ENCODE assay signal across 18 cellular contexts in the genomic region with DNA sequence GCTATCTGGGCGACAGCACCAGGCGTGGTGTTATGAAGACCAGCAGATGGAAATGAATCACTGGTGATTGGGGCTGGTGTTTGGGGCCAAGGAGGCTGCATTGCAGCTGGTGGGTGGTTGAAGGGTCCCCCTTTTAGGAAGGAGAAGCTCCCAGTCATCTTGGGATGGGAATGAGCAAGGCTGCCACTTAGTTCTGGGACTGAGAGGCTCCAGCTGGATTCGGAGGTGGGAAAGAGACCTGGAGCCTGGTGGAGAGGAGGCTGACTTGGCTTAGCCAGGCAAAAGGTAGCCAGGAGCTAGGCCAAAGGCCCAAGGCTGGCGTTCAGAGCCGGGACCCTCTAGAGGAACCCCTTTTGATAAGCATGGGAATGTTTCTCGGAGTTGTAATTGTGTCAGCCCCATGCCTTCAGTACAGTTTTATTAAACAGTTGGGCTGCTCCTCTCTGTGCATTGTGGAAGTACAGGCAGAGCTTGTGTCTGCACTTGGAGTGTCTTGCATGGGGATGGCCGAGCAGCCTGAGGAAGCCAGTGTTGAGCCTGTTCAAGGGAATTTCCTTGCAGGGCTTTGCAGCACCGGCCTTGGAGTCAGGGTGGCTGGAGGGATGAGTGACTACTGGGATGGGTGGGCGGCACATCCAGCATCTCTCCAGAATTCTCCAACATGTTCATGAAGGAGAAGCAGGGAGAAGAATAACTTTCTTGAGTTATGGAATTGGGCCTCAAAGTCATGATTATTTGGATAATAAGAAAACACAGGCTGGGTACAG.
DNase-seq lines count a peak whose midpoint lies in the region; ATAC-seq, FAIRE-seq and TF ChIP-seq lines count a peak whose summit lies in the region.
"Had no signal": no experiment of that assay in that cellular context is flagged by ENCODE, and none has a peak within 500 bp of the region (broad histone marks: within the 10 kb centered on the region; RNA-seq: fewer than 3 reads in every experiment).

No MANE protein-coding gene starts in this region.

- no TSS peak for BruUV-seq in Caco-2 (replicated peaks; lab: Mats Ljungman, UMichigan)
- BruUV-seq in K562 (replicated peaks; lab: Mats Ljungman, UMichigan): no TSS peak

- DNase-seq in Caco-2: no peak
- no peak for DNase-seq in K562 (ENCODE audit: extremely low read depth in 1 of 4, low spot score in 3 of 4)
- DNase-seq in neural progenitor cell (ENCODE audit: low spot score): no peak
- DNase-seq in ureter (ENCODE audit: low spot score): peak; percentile 15
- no peak for DNase-seq in NCI-H1436 (lab: John Stamatoyannopoulos, UW)
- no peak for DNase-seq in activated CD8-positive, alpha-beta T cell treated with anti-CD3 and anti-CD28 coated beads, Interleukin-2, amount 10 ng/mL, durations not matched to agents 7 days and 5 days
- DNase-seq in GM23338 (ENCODE audit: low spot score): no peak
- DNase-seq: BE2C; CD4-positive, alpha-beta memory T cell; DMS153; DND-41; GDM1 had no signal

- ATAC-seq in K562: peak; percentile 28; the same call in 1 of the 3 replicates
- ATAC-seq in activated CD8-positive, alpha-beta T cell treated with anti-CD3 and anti-CD28 coated beads, Interleukin-2, amount 10 ng/mL, durations not matched to agents 7 days and 5 days: no peak
- ATAC-seq in GM23338: no peak

- no peaks in the 10 kb centered on the region for H3K27me3 Mint-ChIP-seq in Caco-2 (ENCODE audit: insufficient read depth, unreplicated experiment)
- peaks cover 2% of the 10 kb centered on the region for H3K27me3 Mint-ChIP-seq in neural progenitor cell (ENCODE audit: insufficient read depth, low read depth)
- no peaks in the 10 kb centered on the region for H3K27me3 Mint-ChIP-seq in activated CD8-positive, alpha-beta T cell treated with anti-CD3 and anti-CD28 coated beads, Interleukin-2, amount 10 ng/mL, durations not matched to agents 7 days and 5 days (ENCODE audit: low read depth)
- H3K27me3 Mint-ChIP-seq in GM23338 (ENCODE audit: insufficient read depth, low read depth, poor library complexity): peaks cover 4% of the 10 kb centered on the region

- H3K27ac ChIP-seq in K562 (ENCODE audit: extremely low read depth, low read depth, low read length): no peak overlapping the region
- H3K27ac ChIP-seq in neural progenitor cell: no peak overlapping the region
- no peak overlapping the region for H3K27ac ChIP-seq in GM23338 (ENCODE audit: low read depth)
- H3K27ac ChIP-seq: C4-2B had no signal

- TF ChIP-seq POLR2A in K562 (conservative IDR thresholded peaks at IDR 0.05): no peak

- CTCF ChIA-PET in Caco-2 (lab: Charles Lee): no interaction called here
- CTCF ChIA-PET in K562 (lab: Yijun Ruan, JAX; ENCODE audit: low intra/inter-chr PET ratio): no interaction called here
- CTCF ChIA-PET in activated CD8-positive, alpha-beta T cell treated with anti-CD3 and anti-CD28 coated beads, Interleukin-2, amount 10 ng/mL, durations not matched to agents 7 days and 5 days (lab: Charles Lee): no interaction called here

- H3K79me2 ChIP-seq in K562 (ENCODE audit: control insufficient read depth, insufficient read depth, low read length) (no peaks in the 10 kb centered on the region), neural progenitor cell (ENCODE audit: low read depth) (no peaks in the 10 kb centered on the region), GM23338 (replicated peaks; ENCODE audit: insufficient read depth) (no peaks in the 10 kb centered on the region)

- intact Hi-C loops in Caco-2 (cut with micrococcal nuclease; ENCODE audit: unreplicated experiment) (no loop called here), K562 (cut with micrococcal nuclease) (no loop called here)

- H3K4me1 ChIP-seq in Caco-2: peaks cover 43% of the 10 kb centered on the region
- no peaks in the 10 kb centered on the region; a peak in 1 of 5 replicates for H3K4me1 ChIP-seq in K562 (replicated peaks in 1 of 2; ENCODE audit: control insufficient read depth in 2 of 2, insufficient read depth in 2 of 2, low read length in 2 of 2)
- no peaks in the 10 kb centered on the region for H3K4me1 ChIP-seq in neural progenitor cell
- H3K4me1 ChIP-seq in GM23338 (ENCODE audit: insufficient read depth): no peaks in the 10 kb centered on the region
- H3K4me1 ChIP-seq: BE2C, HAP-1 had no signal

- H3K27ac Mint-ChIP-seq in Caco-2 (ENCODE audit: unreplicated experiment) (peak overlapping the region; percentile 50), neural progenitor cell (peak overlapping the region; percentile 42), GM23338 (no peak overlapping the region)
- no peak overlapping the region for H3K27ac Mint-ChIP-seq in activated CD8-positive, alpha-beta T cell treated with anti-CD3 and anti-CD28 coated beads, Interleukin-2, amount 10 ng/mL, durations not matched to agents 7 days and 5 days
- H3K27ac Mint-ChIP-seq: CD4-positive, alpha-beta memory T cell had no signal

- H3K9me1 ChIP-seq in K562 (ENCODE audit: control insufficient read depth, insufficient read depth, low read length): no peaks in the 10 kb centered on the region

- no peaks in the 10 kb centered on the region for H4K20me1 ChIP-seq in K562 (replicated peaks; ENCODE audit: control insufficient read depth, insufficient read depth, low read length)
- no peaks in the 10 kb centered on the region for H4K20me1 ChIP-seq in neural progenitor cell (ENCODE audit: low read depth)
- no peaks in the 10 kb centered on the region for H4K20me1 ChIP-seq in GM23338 (replicated peaks; ENCODE audit: insufficient read depth)

- POLR2A ChIA-PET in Caco-2 (lab: Charles Lee): no interaction called here
- POLR2A ChIA-PET in K562 (lab: Yijun Ruan, JAX): no interaction called here
- POLR2A ChIA-PET in activated CD8-positive, alpha-beta T cell treated with anti-CD3 and anti-CD28 coated beads, Interleukin-2, amount 10 ng/mL, durations not matched to agents 7 days and 5 days (lab: Charles Lee): no interaction called here

- 69% methylated on average over 9 of the region's 9 CpGs for WGBS in K562 (ENCODE audit: insufficient coverage, low coverage, missing lambda C conversion rate)

- in situ Hi-C loops in K562 (cut with MboI): no loop called here

- H3K4me2 ChIP-seq in K562 (ENCODE audit: insufficient read depth, low read length): no peak overlapping the region
- H3K4me2 ChIP-seq in neural progenitor cell: no peak overlapping the region
- no peak overlapping the region for H3K4me2 ChIP-seq in GM23338

- H3K9ac ChIP-seq in K562 (ENCODE audit: insufficient read depth in 1 of 2, low read depth in 2 of 2, low read length in 2 of 2): no peak overlapping the region; a peak in 1 of 4 replicates
- H3K9ac ChIP-seq in neural progenitor cell: no peak overlapping the region

- H3K4me1 Mint-ChIP-seq in Caco-2 (ENCODE audit: low read depth, unreplicated experiment): peaks cover 31% of the 10 kb centered on the region
- H3K4me1 Mint-ChIP-seq in neural progenitor cell: no peaks in the 10 kb centered on the region
- no peaks in the 10 kb centered on the region for H3K4me1 Mint-ChIP-seq in activated CD8-positive, alpha-beta T cell treated with anti-CD3 and anti-CD28 coated beads, Interleukin-2, amount 10 ng/mL, durations not matched to agents 7 days and 5 days (ENCODE audit: low read depth)
- no peaks in the 10 kb centered on the region for H3K4me1 Mint-ChIP-seq in GM23338
- H3K4me1 Mint-ChIP-seq: CD4-positive, alpha-beta memory T cell had no signal

- no peaks in the 10 kb centered on the region; the same call in 1 of the 2 replicates for H3K9me2 ChIP-seq in GM23338 (ENCODE audit: insufficient read depth)

- peaks cover 14% of the 10 kb centered on the region for H3K36me3 Mint-ChIP-seq in Caco-2 (ENCODE audit: insufficient read depth, unreplicated experiment)
- H3K36me3 Mint-ChIP-seq in neural progenitor cell: peaks cover 1% of the 10 kb centered on the region
- no peaks in the 10 kb centered on the region for H3K36me3 Mint-ChIP-seq in activated CD8-positive, alpha-beta T cell treated with anti-CD3 and anti-CD28 coated beads, Interleukin-2, amount 10 ng/mL, durations not matched to agents 7 days and 5 days (ENCODE audit: low read depth)
- no peaks in the 10 kb centered on the region for H3K36me3 Mint-ChIP-seq in GM23338 (ENCODE audit: low read depth)
- H3K36me3 Mint-ChIP-seq: CD4-positive, alpha-beta memory T cell had no signal

- H3K27me3 ChIP-seq in Caco-2 (replicated peaks; ENCODE audit: control insufficient read depth, insufficient read depth, low read length) (no peaks in the 10 kb centered on the region), K562 (ENCODE audit: control insufficient read depth in 2 of 2, insufficient read depth in 2 of 2, low read length in 2 of 2) (no peaks in the 10 kb centered on the region), neural progenitor cell (no peaks in the 10 kb centered on the region), GM23338 (ENCODE audit: insufficient read depth) (no peaks in the 10 kb centered on the region)
- H3K27me3 ChIP-seq: BE2C had no signal

- FAIRE-seq in K562 (lab: Jason Lieb, UNC): no peak
- FAIRE-seq: D721Med, GM12892, GM19239, H1 had no signal

- H3K9me3 ChIP-seq in Caco-2: no peaks in the 10 kb centered on the region
- no peaks in the 10 kb centered on the region for H3K9me3 ChIP-seq in K562 (replicated peaks; ENCODE audit: control insufficient read depth, insufficient read depth, low read depth, low read length)
- no peaks in the 10 kb centered on the region for H3K9me3 ChIP-seq in neural progenitor cell (ENCODE audit: low read depth)
- H3K9me3 ChIP-seq: BE2C, HAP-1 had no signal

- H2AFZ ChIP-seq in K562 (ENCODE audit: low read depth, low read length) (0 out of 2 replicates have a peak overlapping the region, but pooled peaks have one; percentile 37), neural progenitor cell (replicated peaks) (no peak overlapping the region), GM23338 (no peak overlapping the region)

- no peak for TF ChIP-seq RAD21 in K562 (CRISPR knock-in tag; conservative IDR thresholded peaks at IDR 0.05 in 1 of 2, IDR thresholded peaks at IDR 0.05 in 1 of 2)

- no peaks in the 10 kb centered on the region for H3F3A ChIP-seq in neural progenitor cell (ENCODE audit: low read depth)
- no peaks in the 10 kb centered on the region for H3F3A ChIP-seq in GM23338 (replicated peaks; ENCODE audit: low read depth)

- H3K4me3 ChIP-seq in Caco-2 (ENCODE audit: low read depth, low read length) (no peak overlapping the region), K562 (no peak overlapping the region), neural progenitor cell (no peak overlapping the region), GM23338 (no peak overlapping the region)
- H3K4me3 ChIP-seq: HAP-1 had no signal

- no peaks in the 10 kb centered on the region for H3K36me3 ChIP-seq in Caco-2 (ENCODE audit: control insufficient read depth, insufficient read depth, low read length)
- H3K36me3 ChIP-seq in K562 (ENCODE audit: control insufficient read depth, insufficient read depth, low read length): no peaks in the 10 kb centered on the region; the same call in 2 of the 3 replicates
- H3K36me3 ChIP-seq in neural progenitor cell: no peaks in the 10 kb centered on the region
- no peaks in the 10 kb centered on the region for H3K36me3 ChIP-seq in GM23338 (ENCODE audit: insufficient read depth)
- H3K36me3 ChIP-seq: BE2C, HAP-1 had no signal

- H3K4me3 Mint-ChIP-seq in Caco-2 (ENCODE audit: unreplicated experiment): no peak overlapping the region
- H3K4me3 Mint-ChIP-seq in neural progenitor cell: peak overlapping the region; percentile 48
- no peak overlapping the region for H3K4me3 Mint-ChIP-seq in activated CD8-positive, alpha-beta T cell treated with anti-CD3 and anti-CD28 coated beads, Interleukin-2, amount 10 ng/mL, durations not matched to agents 7 days and 5 days
- no peak overlapping the region for H3K4me3 Mint-ChIP-seq in GM23338
- H3K4me3 Mint-ChIP-seq: CD4-positive, alpha-beta memory T cell had no signal

- no peaks in the 10 kb centered on the region for H3K9me3 Mint-ChIP-seq in Caco-2 (ENCODE audit: unreplicated experiment)
- H3K9me3 Mint-ChIP-seq in neural progenitor cell: peaks cover 4% of the 10 kb centered on the region
- H3K9me3 Mint-ChIP-seq in activated CD8-positive, alpha-beta T cell treated with anti-CD3 and anti-CD28 coated beads, Interleukin-2, amount 10 ng/mL, durations not matched to agents 7 days and 5 days (ENCODE audit: insufficient read depth): no peaks in the 10 kb centered on the region
- no peaks in the 10 kb centered on the region for H3K9me3 Mint-ChIP-seq in GM23338

- TF ChIP-seq EP300 in K562 (IDR thresholded peaks at IDR 0.05; ENCODE audit: low read length): no peak

- TF ChIP-seq CTCF in Caco-2 (IDR thresholded peaks at IDR 0.05; ENCODE audit: insufficient read depth in 1 of 2, low read depth in 1 of 2, low read length in 1 of 2, severe bottlenecking in 1 of 2, unreplicated experiment in 1 of 2) (no peak), K562 (IDR thresholded peaks at IDR 0.05 in 2 of 3, conservative IDR thresholded peaks at IDR 0.05 in 1 of 3; ENCODE audit: insufficient read depth in 2 of 3, low read depth in 1 of 3, low read length in 3 of 3) (no peak), neural progenitor cell (IDR thresholded peaks at IDR 0.05) (no peak), GM23338 (conservative IDR thresholded peaks at IDR 0.05; ENCODE audit: low read depth in 2 of 2) (no peak)

Comparison
In these comparisons a context has a peak if more than half of its experiments do, and no peak if none do; other contexts are left out.
1. H3K27ac Mint-ChIP-seq: peak in Caco-2 (single experiment) and neural progenitor cell (single experiment); none in activated CD8-positive, alpha-beta T cell treated with anti-CD3 and anti-CD28 coated beads, Interleukin-2, amount 10 ng/mL, durations not matched to agents 7 days and 5 days (single experiment) and GM23338 (single experiment).